Comparison of ENCODE assay signal across 20 cellular contexts in the genomic region with DNA sequence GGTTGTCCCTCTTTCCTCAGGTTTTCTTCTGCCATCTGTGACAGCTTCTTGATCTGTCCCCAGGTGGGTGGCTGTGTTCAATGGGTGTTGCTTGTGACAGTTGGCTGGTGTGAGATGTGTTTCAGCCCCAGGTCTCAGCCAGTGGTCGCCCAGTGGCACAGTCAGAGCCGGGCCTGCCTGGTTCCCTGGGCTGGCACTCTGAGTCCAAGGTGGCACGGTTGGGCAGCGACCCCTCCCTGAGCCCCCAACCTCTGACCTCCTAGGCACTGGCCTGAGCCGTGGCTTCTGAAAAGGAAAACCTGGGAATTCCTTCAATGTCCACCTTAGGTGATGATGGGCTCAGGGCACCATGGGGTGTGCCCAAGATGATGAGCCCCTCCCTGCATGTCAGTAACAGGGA. TPM values are rescaled to one million over a fixed set of nuclear protein-coding genes. Genes with fewer than 3 reads are reported as not detected.
DNase-seq lines count a peak whose midpoint lies in the region; ATAC-seq, FAIRE-seq and TF ChIP-seq lines count a peak whose summit lies in the region.
"Had no signal": no experiment of that assay in that cellular context is flagged by ENCODE, and none has a peak within 500 bp of the region (broad histone marks: within the 10 kb centered on the region; RNA-seq: fewer than 3 reads in every experiment).

No MANE protein-coding gene starts in this region.

- peak overlapping the region; percentile 19 for H4K5ac ChIP-seq in H1 (ENCODE audit: insufficient read length, low read depth, low read length)

- no peaks in the 10 kb centered on the region for H3K9me2 ChIP-seq in Karpas-422 (replicated peaks; ENCODE audit: insufficient read depth, low read length)

- H3K23ac ChIP-seq in H1 (ENCODE audit: insufficient read length): no peak overlapping the region

- peak; percentile 37 for DNase-seq in Right ventricle myocardium inferior (ENCODE audit: missing footprints)
- DNase-seq in right atrium auricular region (ENCODE audit: low spot score): no peak
- DNase-seq in H1 (ENCODE audit: low read depth in 1 of 2, low spot score in 2 of 2): no peak
- peak; percentile 80 for DNase-seq in mesenteric fat pad (ENCODE audit: low spot score)
- DNase-seq in upper lobe of right lung: peak; percentile 48
- DNase-seq in type B pancreatic cell (ENCODE audit: extremely low spot score, unreplicated experiment): no peak
- DNase-seq in A172 (ENCODE audit: low spot score): no peak
- no peak for DNase-seq in Karpas-422
- DNase-seq: COR-L47; EL; IMR-90; Kasumi-1; MM.1S; NCI-H1105; NCI-H1694; NCI-H446 treated with DMSO at 0.1 percent for 48 hours; NK-92 treated with Interleukin-12 subunit alpha and Interleukin-12 subunit beta, amount 100 ng/mL, for 24 hours; OCI-M1 had no signal

- no peak for TF ChIP-seq EP300 in H1 (IDR thresholded peaks at IDR 0.05; ENCODE audit: borderline replicate concordance in 1 of 2, low read depth in 2 of 2, low read length in 2 of 2)

- H2BK12ac ChIP-seq in H1 (ENCODE audit: low read depth, low read length): 0 out of 2 replicates have a peak overlapping the region, but pooled peaks have one; percentile 27

- no peak overlapping the region for H2BK5ac ChIP-seq in H1 (ENCODE audit: low read depth, low read length)

- ATAC-seq in Right ventricle myocardium inferior: no peak
- no peak for ATAC-seq in upper lobe of right lung

- H3K36me3 ChIP-seq in right atrium auricular region (no peaks in the 10 kb centered on the region), H1 (ENCODE audit: control insufficient read depth in 2 of 4, insufficient read depth in 4 of 4, low read length in 3 of 4) (peaks cover 0 to 12% (median 0%) of the 10 kb centered on the region in 4 experiments; a peak in 2 of 8 replicates), upper lobe of right lung (no peaks in the 10 kb centered on the region), Karpas-422 (ENCODE audit: insufficient read depth, low read length) (no peaks in the 10 kb centered on the region)

- no peak overlapping the region for H3K4me3 Mint-ChIP-seq in type B pancreatic cell

- no peak overlapping the region for H3K56ac ChIP-seq in H1 (replicated peaks; ENCODE audit: insufficient read length, low read depth, low read length)

- H3K4me2 ChIP-seq in H1 (ENCODE audit: insufficient read depth in 1 of 2, low read depth in 2 of 2, low read length in 2 of 2) (no peak overlapping the region), Karpas-422 (ENCODE audit: low read depth, low read length, poor library complexity, severe bottlenecking) (no peak overlapping the region)

- CTCF ChIA-PET in H1 (lab: Charles Lee; ENCODE audit: partially characterized antibody): interaction anchor here (2.4 to 3.1 kb wide), 2 partner anchors 43 to 45 kb away, joined by 13 to 17 read pairs; a partner anchor contains a TSS

- TF ChIP-seq CTCF in right atrium auricular region (IDR thresholded peaks at IDR 0.05) (no peak), H1 (IDR thresholded peaks at IDR 0.05; ENCODE audit: control extremely low read depth in 1 of 3, insufficient read depth in 1 of 3, low read depth in 1 of 3, low read length in 3 of 3) (no peak), upper lobe of right lung (IDR thresholded peaks at IDR 0.05) (no peak), type B pancreatic cell (conservative IDR thresholded peaks at IDR 0.05) (no peak)

- no peaks in the 10 kb centered on the region for H3K9me3 Mint-ChIP-seq in type B pancreatic cell

- H2AK5ac ChIP-seq in H1 (ENCODE audit: low read depth, low read length): no peak overlapping the region

- no peak overlapping the region for H3K18ac ChIP-seq in H1 (ENCODE audit: extremely low read depth, low read length)

- no peak for FAIRE-seq in H1 (lab: Jason Lieb, UNC)
- FAIRE-seq: H54 had no signal

- H4K8ac ChIP-seq in H1 (ENCODE audit: extremely low read depth, insufficient read depth, low read length): no peak overlapping the region

- H4K91ac ChIP-seq in H1 (replicated peaks; ENCODE audit: insufficient read length, low read length): no peak overlapping the region

- no peak overlapping the region for H2BK15ac ChIP-seq in H1 (ENCODE audit: low read length)

- H3K4me1 ChIP-seq in right atrium auricular region (no peaks in the 10 kb centered on the region), H1 (replicated peaks in 1 of 4; ENCODE audit: control insufficient read depth in 3 of 4, insufficient read depth in 4 of 4, low read length in 3 of 4) (peaks cover 0 to 8% (median 7%) of the 10 kb centered on the region in 4 experiments; a peak in 5 of 7 replicates), upper lobe of right lung (no peaks in the 10 kb centered on the region), Karpas-422 (ENCODE audit: low read length) (no peaks in the 10 kb centered on the region)

- H2AFZ ChIP-seq in H1 (ENCODE audit: low read length): no peak overlapping the region
- H2AFZ ChIP-seq in Karpas-422 (ENCODE audit: low read length): no peak overlapping the region

- no peaks in the 10 kb centered on the region for H3K23me2 ChIP-seq in H1 (ENCODE audit: low read depth, low read length)

- H3K4me3 ChIP-seq in right atrium auricular region (no peak overlapping the region), H1 (ENCODE audit: extremely low read depth in 1 of 4, insufficient read depth in 2 of 4, low read depth in 3 of 4, low read length in 4 of 4) (no peak overlapping the region), upper lobe of right lung (no peak overlapping the region), Karpas-422 (ENCODE audit: low read length) (no peak overlapping the region)

- H3K9ac ChIP-seq in H1 (replicated peaks in 1 of 4; ENCODE audit: extremely low read depth in 1 of 4, low read depth in 3 of 4, low read length in 3 of 4) (no peak overlapping the region), Karpas-422 (ENCODE audit: low read length) (no peak overlapping the region)

- no peaks in the 10 kb centered on the region for H3K36me3 Mint-ChIP-seq in type B pancreatic cell

- no peak overlapping the region for H2BK20ac ChIP-seq in H1 (ENCODE audit: low read length)

- peaks cover 4% of the 10 kb centered on the region for H3K4me1 Mint-ChIP-seq in type B pancreatic cell (ENCODE audit: unreplicated experiment)

- no peak overlapping the region for H2BK120ac ChIP-seq in H1 (replicated peaks; ENCODE audit: low read depth, low read length)

- H3K79me2 ChIP-seq in H1 (ENCODE audit: control insufficient read depth in 1 of 2, insufficient read depth in 2 of 2, low read length in 2 of 2): no peaks in the 10 kb centered on the region
- H3K79me2 ChIP-seq in Karpas-422 (ENCODE audit: low read length): no peaks in the 10 kb centered on the region

- H3K79me1 ChIP-seq in H1 (ENCODE audit: low read depth, low read length): no peaks in the 10 kb centered on the region

- H3K9me3 ChIP-seq in right atrium auricular region: no peaks in the 10 kb centered on the region
- no peaks in the 10 kb centered on the region for H3K9me3 ChIP-seq in H1 (ENCODE audit: insufficient read depth in 2 of 2, low read depth in 1 of 2, low read length in 1 of 2)
- H3K9me3 ChIP-seq in upper lobe of right lung: no peaks in the 10 kb centered on the region
- no peaks in the 10 kb centered on the region for H3K9me3 ChIP-seq in Karpas-422 (ENCODE audit: low read length)

- WGBS in H1 (ENCODE audit: extremely low coverage in 1 of 2, insufficient coverage in 1 of 2, insufficient read length in 1 of 2, insufficient replicate concordance in 2 of 2, low coverage in 1 of 2, low lambda C conversion rate in 2 of 2, missing lambda C conversion rate in 1 of 2), 2 experiments: 86% methylated on average over 5 of the region's 5 CpGs; no CpG with 5 or more reads in 1 of the 2 experiments

- no peak for TF ChIP-seq POLR2A in H1 (IDR thresholded peaks at IDR 0.05; ENCODE audit: control extremely low read depth in 1 of 2, low read depth in 2 of 2, low read length in 2 of 2)

- H4K20me1 ChIP-seq in H1 (replicated peaks in 1 of 2; ENCODE audit: control insufficient read depth in 1 of 2, insufficient read depth in 2 of 2, low read length in 2 of 2) (no peaks in the 10 kb centered on the region), Karpas-422 (ENCODE audit: insufficient read depth, low read depth, low read length) (no peaks in the 10 kb centered on the region)

- no peak for TF ChIP-seq RAD21 in H1 (IDR thresholded peaks at IDR 0.05 in 1 of 2, conservative IDR thresholded peaks at IDR 0.05 in 1 of 2; ENCODE audit: low read depth in 2 of 2, low read length in 2 of 2)

- peaks cover 26% of the 10 kb centered on the region for H3K27me3 Mint-ChIP-seq in type B pancreatic cell

- H3K27ac ChIP-seq in right atrium auricular region: no peak overlapping the region
- no peak overlapping the region for H3K27ac ChIP-seq in H1 (ENCODE audit: low read depth, low read length)
- no peak overlapping the region for H3K27ac ChIP-seq in upper lobe of right lung
- H3K27ac ChIP-seq in Karpas-422 (ENCODE audit: low read length): no peak overlapping the region

- H3K27me3 ChIP-seq in right atrium auricular region (no peaks in the 10 kb centered on the region), H1 (replicated peaks in 1 of 4; ENCODE audit: control insufficient read depth in 3 of 4, extremely low read depth in 1 of 4, insufficient read depth in 3 of 4, low read length in 3 of 4) (no peaks in the 10 kb centered on the region), upper lobe of right lung (no peaks in the 10 kb centered on the region), Karpas-422 (ENCODE audit: low read length) (no peaks in the 10 kb centered on the region)

- H3K27ac Mint-ChIP-seq in type B pancreatic cell: no peak overlapping the region

- POLR2A ChIA-PET in H1 (lab: Charles Lee; ENCODE audit: partially characterized antibody): interaction anchor here (0.9 to 1.9 kb wide), 5 partner anchors 9 to 43 kb away, joined by 3 to 4 read pairs (median 4); a partner anchor contains a TSS

- intact Hi-C loops in Right ventricle myocardium inferior (cut with DNase I): no loop called here
- intact Hi-C loops in upper lobe of right lung (cut with DNase I): no loop called here

- no peak overlapping the region for H3K4ac ChIP-seq in H1 (replicated peaks; ENCODE audit: insufficient read length, low read depth, low read length)

- H3K14ac ChIP-seq in H1 (ENCODE audit: insufficient read length): no peak overlapping the region

RNA-seq across cellular contexts. Expression of a gene that starts 14.0 kb away (rescaled TPM):
- 7.4 TPM for total RNA-seq in Right ventricle myocardium inferior
- total RNA-seq in right atrium auricular region: 1 to 10 TPM; 1.7 to 8.0 TPM
- 27.5 and 27.6 TPM in 2 replicates for total RNA-seq in H1 (2021; fragmentation: NEBNext Ultra II Directional; extraction: Animal tissue kit (Norgen Biotek cat#: 25700))
- polyA plus RNA-seq in H1 (2011; rRNA removed): 45.6 and 80.9 TPM in 2 replicates
- 79.8 TPM for polyA plus RNA-seq in H1 (2011; cell fraction: cytosol; rRNA removed)
- 364 TPM for polyA plus RNA-seq in H1 (2011; cell fraction: nucleus; rRNA removed)
- 28.3 to 68.7 TPM (median 53.5 TPM) in 4 replicates for polyA plus RNA-seq in H1 (2012, experiment 1 of 2)
- polyA plus RNA-seq in H1 (2012, experiment 2 of 2): 19.4 TPM
- polyA plus RNA-seq in H1 (2013, experiment 1 of 2): 7.1 TPM
- 6.3 TPM for polyA plus RNA-seq in H1 (2013, experiment 2 of 2)
- 32.0 and 33.4 TPM in 2 replicates for polyA minus RNA-seq in H1 (2011; rRNA and poly(A)+ RNA removed)
- polyA minus RNA-seq in H1 (2011; cell fraction: cytosol; rRNA and poly(A)+ RNA removed): 49.8 TPM
- 99.3 TPM for polyA minus RNA-seq in H1 (2011; cell fraction: nucleus; rRNA and poly(A)+ RNA removed)
- 2.5 TPM for total RNA-seq in mesenteric fat pad
- 60.9 TPM for total RNA-seq in upper lobe of right lung
- 16.1 and 19.0 TPM in 2 replicates for total RNA-seq in type B pancreatic cell (ENCODE audit: low replicate concordance)
- 0.72 and 6.6 TPM in 2 replicates for total RNA-seq in A172 (2014; rRNA removed; shearing (Covaris generic))
- total RNA-seq in Karpas-422 (2014; rRNA removed; shearing (Covaris generic); ENCODE audit: low replicate concordance): not detected in 2 replicates
- total RNA-seq: IMR-90, RPMI7951 had no signal

RNA-seq across cellular contexts. Expression of a gene that starts 44.0 kb away (rescaled TPM):
- 8.0 TPM for total RNA-seq in Right ventricle myocardium inferior
- total RNA-seq in right atrium auricular region: 10 to 100 TPM in 1 of 2 donors, 1 to 10 TPM in 1; 2.9 to 17.5 TPM
- total RNA-seq in H1 (2021; fragmentation: NEBNext Ultra II Directional; extraction: Animal tissue kit (Norgen Biotek cat#: 25700)): 0.82 and 0.96 TPM in 2 replicates
- polyA plus RNA-seq in H1 (2011; rRNA removed): 1.7 and 2.3 TPM in 2 replicates
- 2.4 TPM for polyA plus RNA-seq in H1 (2011; cell fraction: cytosol; rRNA removed)
- polyA plus RNA-seq in H1 (2011; cell fraction: nucleus; rRNA removed): 5.4 TPM
- polyA plus RNA-seq in H1 (2012, experiment 1 of 2): 1.1 to 2.1 TPM (median 1.3 TPM) in 4 replicates
- 1.0 TPM for polyA plus RNA-seq in H1 (2012, experiment 2 of 2)
- 0.65 TPM for polyA plus RNA-seq in H1 (2013, experiment 1 of 2)
- 0.52 TPM for polyA plus RNA-seq in H1 (2013, experiment 2 of 2)
- polyA minus RNA-seq in H1 (2011; rRNA and poly(A)+ RNA removed): 1.00 and 1.8 TPM in 2 replicates
- 2.0 TPM for polyA minus RNA-seq in H1 (2011; cell fraction: cytosol; rRNA and poly(A)+ RNA removed)
- polyA minus RNA-seq in H1 (2011; cell fraction: nucleus; rRNA and poly(A)+ RNA removed): 4.7 TPM
- 5.3 TPM for total RNA-seq in mesenteric fat pad
- 3.1 TPM for total RNA-seq in upper lobe of right lung
- 5.0 and 7.2 TPM in 2 replicates for total RNA-seq in type B pancreatic cell (ENCODE audit: low replicate concordance)
- 0.36 and 1.2 TPM in 2 replicates for total RNA-seq in A172 (2014; rRNA removed; shearing (Covaris generic))
- 2.1 and 6.7 TPM in 2 replicates for total RNA-seq in Karpas-422 (2014; rRNA removed; shearing (Covaris generic); ENCODE audit: low replicate concordance)

Comparison
In these comparisons a context has a peak if more than half of its experiments do, and no peak if none do; other contexts are left out.
1. DNase-seq: peak in Right ventricle myocardium inferior (single experiment), mesenteric fat pad (single experiment) and upper lobe of right lung (single experiment); none in right atrium auricular region (single experiment), H1 (0 of 2), type B pancreatic cell (single experiment), A172 (single experiment) and Karpas-422 (single experiment).